18 cellular contexts compared by ENCODE assay signal in the genomic region with DNA sequence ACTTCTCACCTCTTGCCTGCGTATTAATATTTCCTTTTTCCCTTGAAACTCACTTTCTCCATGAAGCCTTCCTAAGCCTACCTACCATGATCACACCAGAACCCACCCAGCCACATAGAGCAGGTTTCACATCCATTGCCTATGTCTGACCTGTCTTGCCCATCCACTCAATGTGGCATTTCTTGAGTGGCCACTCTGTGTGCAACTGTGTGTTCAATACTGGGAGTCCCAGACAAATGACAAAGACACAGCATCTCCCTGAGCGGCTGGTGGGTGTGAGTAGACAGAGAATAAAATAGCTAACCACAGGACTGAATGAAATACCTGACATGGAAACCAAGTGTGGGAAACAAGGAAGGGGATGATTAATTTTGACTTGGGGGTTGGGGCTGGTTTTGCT.
"Had no signal": no experiment of that assay in that cellular context is flagged by ENCODE, and none has a peak within 500 bp of the region (broad histone marks: within the 10 kb centered on the region; RNA-seq: fewer than 3 reads in every experiment).

No MANE protein-coding gene starts in this region.

- FAIRE-seq: bronchial epithelial cell, islet of Langerhans had no signal

- H3K4me1 ChIP-seq: psoas muscle had no signal

- H3K27ac Mint-ChIP-seq: nephron progenitor cell; stimulated activated naive B cell treated with anti-CD40 and anti-IgM and Interleukin-4, amounts not matched to agents 10 μg/mL and 1 μg/mL and 100 μg/mL, for 72 hours had no signal

- H3K27me3 ChIP-seq: tibial nerve had no signal

- H3K27ac ChIP-seq: psoas muscle, tibial nerve had no signal

- H3K36me3 ChIP-seq: tibial nerve had no signal

- DNase-seq: activated CD4-positive, alpha-beta T cell treated with anti-CD3 and anti-CD28 coated beads, Interleukin-2, amount 50 U/mL, for 4 hours; activated CD4-positive, CD25-positive, alpha-beta regulatory T cell treated with anti-CD3 and anti-CD28 coated beads, Interleukin-2, amount 50 U/mL, for 72 hours; activated naive CD4-positive, alpha-beta T cell; activated T-cell treated with anti-CD3 and anti-CD28 coated beads for 4 hours; aorta; left ventricle myocardium superior; mesenchymal stem cell; nephron progenitor cell; psoas muscle; SK-N-SH; stimulated activated CD4-positive, alpha-beta T cell treated with anti-CD3 and anti-CD28 coated beads, Interleukin-15, amount 100 ng/mL, for 24 hours; stimulated activated CD4-positive, alpha-beta T cell treated with anti-CD3 and anti-CD28 coated beads, Interleukin-4, amount 100 ng/mL, for 1 hour; stimulated activated naive B cell treated with anti-CD40 and anti-IgM and Interleukin-4, amounts not matched to agents 10 μg/mL and 1 μg/mL and 100 μg/mL, for 72 hours; T-helper 1 cell; T1000 had no signal

- H3K4me3 ChIP-seq: psoas muscle, tibial nerve had no signal

- H3K4me2 ChIP-seq: SK-N-SH had no signal

- H3K36me3 Mint-ChIP-seq: stimulated activated naive B cell treated with anti-CD40 and anti-IgM and Interleukin-4, amounts not matched to agents 10 μg/mL and 1 μg/mL and 100 μg/mL, for 72 hours had no signal

- H3K9me3 Mint-ChIP-seq: nephron progenitor cell; stimulated activated naive B cell treated with anti-CD40 and anti-IgM and Interleukin-4, amounts not matched to agents 10 μg/mL and 1 μg/mL and 100 μg/mL, for 72 hours had no signal

- H3K4me3 Mint-ChIP-seq: nephron progenitor cell; stimulated activated naive B cell treated with anti-CD40 and anti-IgM and Interleukin-4, amounts not matched to agents 10 μg/mL and 1 μg/mL and 100 μg/mL, for 72 hours had no signal

- H3K9me3 ChIP-seq: psoas muscle, SK-N-SH, tibial nerve had no signal

- H3K9ac ChIP-seq: SK-N-SH had no signal
